30 cellular contexts compared by ENCODE assay signal in the genomic region with DNA sequence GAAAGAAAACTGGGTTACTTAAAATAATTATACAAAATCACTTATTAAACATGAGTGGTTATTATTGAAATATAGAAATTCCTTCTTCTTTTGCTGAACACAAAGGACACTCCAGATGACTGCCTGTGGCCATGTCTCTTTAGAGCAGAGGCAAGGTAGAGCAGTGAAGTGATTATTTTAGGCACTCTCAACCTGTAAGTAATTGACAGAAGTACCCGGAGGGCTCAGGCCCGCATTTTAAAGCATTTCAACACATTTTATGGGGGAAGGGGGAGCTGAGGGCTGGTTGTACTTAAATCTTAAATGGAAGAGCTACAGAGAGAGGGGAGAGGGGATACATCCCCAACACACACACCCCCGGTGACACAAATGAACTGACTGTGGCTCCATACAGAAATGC. TPM values are rescaled to one million over a fixed set of nuclear protein-coding genes. Genes with fewer than 3 reads are reported as not detected.
DNase-seq lines count a peak whose midpoint lies in the region; ATAC-seq and TF ChIP-seq lines count a peak whose summit lies in the region.
"Had no signal": no experiment of that assay in that cellular context is flagged by ENCODE, and none has a peak within 500 bp of the region (broad histone marks: within the 10 kb centered on the region; RNA-seq: fewer than 3 reads in every experiment).

No MANE protein-coding gene starts in this region.

- no peak overlapping the region for H3K9ac ChIP-seq in endodermal cell (ENCODE audit: extremely low read depth, low read length, poor library complexity, severe bottlenecking)
- H3K9ac ChIP-seq: BLaER1, SK-N-SH had no signal

- H3K4me1 Mint-ChIP-seq in endodermal cell (peaks cover 12% of the 10 kb centered on the region), mesothelial cell of epicardium (peaks cover 38% of the 10 kb centered on the region), type B pancreatic cell (ENCODE audit: unreplicated experiment) (peaks cover 18% of the 10 kb centered on the region)

- no peaks in the 10 kb centered on the region for H3K9me3 Mint-ChIP-seq in endodermal cell
- no peaks in the 10 kb centered on the region for H3K9me3 Mint-ChIP-seq in mesothelial cell of epicardium
- H3K9me3 Mint-ChIP-seq in type B pancreatic cell = no peaks in the 10 kb centered on the region
- H3K9me3 Mint-ChIP-seq: CD4-positive, CD25-positive, alpha-beta regulatory T cell had no signal

- H3K9me3 ChIP-seq in cardiac muscle cell (ENCODE audit: low read depth) (no peaks in the 10 kb centered on the region), heart right ventricle (no peaks in the 10 kb centered on the region), endodermal cell (ENCODE audit: control insufficient read depth, low read length) (no peaks in the 10 kb centered on the region)
- H3K9me3 ChIP-seq: BLaER1, SK-N-SH had no signal

- H3K27me3 Mint-ChIP-seq in endodermal cell (ENCODE audit: insufficient read depth) = no peaks in the 10 kb centered on the region
- no peaks in the 10 kb centered on the region for H3K27me3 Mint-ChIP-seq in mesothelial cell of epicardium (ENCODE audit: low read depth)
- no peaks in the 10 kb centered on the region for H3K27me3 Mint-ChIP-seq in type B pancreatic cell
- H3K27me3 Mint-ChIP-seq: CD4-positive, CD25-positive, alpha-beta regulatory T cell had no signal

- H3K27me3 ChIP-seq in cardiac muscle cell (no peaks in the 10 kb centered on the region), heart right ventricle (no peaks in the 10 kb centered on the region), endodermal cell (ENCODE audit: control insufficient read depth, insufficient read depth, low read length, poor library complexity, severe bottlenecking) (no peaks in the 10 kb centered on the region)
- H3K27me3 ChIP-seq: BLaER1 had no signal

- no peak overlapping the region for H3K4me3 ChIP-seq in cardiac muscle cell
- no peak overlapping the region for H3K4me3 ChIP-seq in heart right ventricle
- H3K4me3 ChIP-seq in endodermal cell (ENCODE audit: low read length) = no peak overlapping the region
- H3K4me3 ChIP-seq: BLaER1 had no signal

- TF ChIP-seq CTCF in cardiac muscle cell (IDR thresholded peaks at IDR 0.05; ENCODE audit: low read depth, low read length) = no peak
- no peak for TF ChIP-seq CTCF in heart right ventricle (IDR thresholded peaks at IDR 0.05)
- no peak for TF ChIP-seq CTCF in endodermal cell (conservative IDR thresholded peaks at IDR 0.05)
- no peak for TF ChIP-seq CTCF in mesothelial cell of epicardium (IDR thresholded peaks at IDR 0.05; ENCODE audit: unreplicated experiment)
- TF ChIP-seq CTCF in type B pancreatic cell (conservative IDR thresholded peaks at IDR 0.05) = no peak

- H3K36me3 Mint-ChIP-seq in endodermal cell (ENCODE audit: low read depth) = peaks cover 7% of the 10 kb centered on the region
- H3K36me3 Mint-ChIP-seq in mesothelial cell of epicardium = peaks cover 2% of the 10 kb centered on the region
- H3K36me3 Mint-ChIP-seq in type B pancreatic cell = peaks cover 9% of the 10 kb centered on the region
- H3K36me3 Mint-ChIP-seq: CD4-positive, CD25-positive, alpha-beta regulatory T cell had no signal

- 77 to 86% methylated on average over 3 of the region's 3 CpGs for WGBS in heart right ventricle, 2 donors
- 63 to 65% methylated on average over 2 to 3 of the region's 3 CpGs for WGBS in endodermal cell (ENCODE audit: insufficient coverage in 1 of 2, insufficient read length in 1 of 2), 2 experiments

- H3K4me3 Mint-ChIP-seq in endodermal cell = no peak overlapping the region
- no peak overlapping the region for H3K4me3 Mint-ChIP-seq in mesothelial cell of epicardium
- peak overlapping the region; percentile 19 for H3K4me3 Mint-ChIP-seq in type B pancreatic cell
- H3K4me3 Mint-ChIP-seq: CD4-positive, CD25-positive, alpha-beta regulatory T cell had no signal

- H3K27ac Mint-ChIP-seq in endodermal cell (peak overlapping the region; percentile 77), mesothelial cell of epicardium (peak overlapping the region; percentile 79), type B pancreatic cell (peak overlapping the region; percentile 88)

- H3K4me1 ChIP-seq in cardiac muscle cell (ENCODE audit: low read depth) (peaks cover 8% of the 10 kb centered on the region), heart right ventricle (no peaks in the 10 kb centered on the region), endodermal cell (ENCODE audit: control insufficient read depth, insufficient read depth, low read length) (peaks cover 2% of the 10 kb centered on the region)
- H3K4me1 ChIP-seq: BLaER1 had no signal

- peak overlapping the region; percentile 65 for H3K27ac ChIP-seq in cardiac muscle cell
- no peak overlapping the region for H3K27ac ChIP-seq in heart right ventricle
- H3K27ac ChIP-seq in endodermal cell (ENCODE audit: low read depth, low read length) = no peak overlapping the region
- H3K27ac ChIP-seq: BLaER1 had no signal

- no peak for DNase-seq in cardiac muscle cell (ENCODE audit: low read depth in 1 of 2, low spot score in 1 of 2)
- no peak for DNase-seq in heart right ventricle
- DNase-seq in endodermal cell = no peak
- no peak for DNase-seq in mesothelial cell of epicardium (ENCODE audit: low spot score in 2 of 2, unreplicated experiment in 2 of 2)
- DNase-seq in type B pancreatic cell (ENCODE audit: extremely low spot score, unreplicated experiment) = no peak
- DNase-seq in SIG-M5 (lab: John Stamatoyannopoulos, UW) = no peak
- no peak for DNase-seq in NCI-H1694 (lab: John Stamatoyannopoulos, UW)
- DNase-seq: CD4-positive, CD25-positive, alpha-beta regulatory T cell; DMS153; DND-41; IMR-90; KG1; NCI-H1048; NCI-H1417; NCI-H1694 treated with DMSO at 0.1 percent for 48 hours; NCI-H2081; NCI-H2171 treated with DMSO at 0.1 percent for 48 hours; NCI-H446; NCI-H524 treated with DMSO at 0.1 percent for 48 hours; NCI-H774; NK-92 treated with Interleukin-12 subunit alpha and Interleukin-12 subunit beta, amount 100 ng/mL, for 24 hours; SHP77 treated with DMSO at 0.1 percent for 48 hours; SK-N-SH; SW 1271 had no signal

- no peak for ATAC-seq in heart right ventricle
- ATAC-seq in HG02642 (IDR thresholded peaks at IDR 0.05; ENCODE audit: poor library complexity, unreplicated experiment) = no peak
- ATAC-seq: Panc1 had no signal

- H3K36me3 ChIP-seq in cardiac muscle cell (peaks cover 4% of the 10 kb centered on the region), heart right ventricle (peaks cover 0 to 48% (median 9%) of the 10 kb centered on the region in 9 donors), endodermal cell (ENCODE audit: control insufficient read depth, insufficient read depth, low read length) (no peaks in the 10 kb centered on the region)
- H3K36me3 ChIP-seq: BLaER1 had no signal

- intact Hi-C loops in heart right ventricle (cut with DNase I) = no loop called here

RNA-seq across cellular contexts. Expression of a gene that starts 10.2 kb away (rescaled TPM):
- total RNA-seq in cardiac muscle cell (16.9 and 18.5 TPM in 2 replicates), heart right ventricle (1 to 10 TPM; 5.3 to 9.6 (median 7.7) TPM), endodermal cell (10 to 100 TPM in 1 of 2 donors, 1 to 10 TPM in 1; 9.6 to 10.5 TPM), mesothelial cell of epicardium (7.0 to 8.9 TPM (median 7.3 TPM) in 3 replicates), type B pancreatic cell (ENCODE audit: low replicate concordance) (12.4 and 15.3 TPM in 2 replicates)
- polyA plus RNA-seq in cardiac muscle cell (19.5 and 22.0 TPM in 2 replicates), heart right ventricle (1 to 10 TPM; 2.1 to 9.2 TPM)
- polyA plus RNA-seq in endodermal cell (2013, experiment 1 of 2) = 11.8 TPM
- 11.6 TPM for polyA plus RNA-seq in endodermal cell (2013, experiment 2 of 2)
- total RNA-seq: CD4-positive, CD25-positive, alpha-beta regulatory T cell had no signal

RNA-seq across cellular contexts. Expression of a gene that starts 24.1 kb away (rescaled TPM):
- 83.5 and 134 TPM in 2 replicates for total RNA-seq in cardiac muscle cell
- polyA plus RNA-seq in cardiac muscle cell = 143 and 166 TPM in 2 replicates
- total RNA-seq in heart right ventricle = 100 to 1,000 TPM in 6 of 10 donors, 10 to 100 TPM in 4; 86.1 to 118 (median 104) TPM
- 100 to 1,000 TPM; 162 to 505 TPM for polyA plus RNA-seq in heart right ventricle
- 100 to 1,000 TPM; 107 to 111 TPM for total RNA-seq in endodermal cell
- polyA plus RNA-seq in endodermal cell (2013, experiment 1 of 2) = 103 TPM
- polyA plus RNA-seq in endodermal cell (2013, experiment 2 of 2) = 109 TPM
- 48.0 to 55.5 TPM (median 53.6 TPM) in 3 replicates for total RNA-seq in mesothelial cell of epicardium
- total RNA-seq in type B pancreatic cell (ENCODE audit: low replicate concordance) = 69.4 and 69.5 TPM in 2 replicates

RNA-seq across cellular contexts. Expression of a gene that starts 42.3 kb away (rescaled TPM):
- total RNA-seq in cardiac muscle cell (15.9 and 20.6 TPM in 2 replicates), heart right ventricle (10 to 100 TPM; 35.2 to 69.6 (median 44.7) TPM), endodermal cell (10 to 100 TPM; 37.5 to 45.6 TPM), mesothelial cell of epicardium (24.7 to 26.1 TPM (median 26.0 TPM) in 3 replicates), type B pancreatic cell (ENCODE audit: low replicate concordance) (32.3 and 36.4 TPM in 2 replicates)
- polyA plus RNA-seq in cardiac muscle cell (70.7 and 75.7 TPM in 2 replicates), heart right ventricle (10 to 100 TPM; 78.4 to 82.6 TPM)
- 31.2 TPM for polyA plus RNA-seq in endodermal cell (2013, experiment 1 of 2)
- polyA plus RNA-seq in endodermal cell (2013, experiment 2 of 2) = 32.0 TPM

RNA-seq across cellular contexts. Expression of a gene that starts 42.7 kb away (rescaled TPM):
- total RNA-seq in cardiac muscle cell = 5.8 and 6.0 TPM in 2 replicates
- 3.3 and 4.8 TPM in 2 replicates for polyA plus RNA-seq in cardiac muscle cell
- 10 to 100 TPM in 1 of 10 donors, 1 to 10 TPM in 9; 1.8 to 13.9 (median 4.5) TPM for total RNA-seq in heart right ventricle
- polyA plus RNA-seq in heart right ventricle = 1 to 10 TPM; 2.0 to 4.2 TPM
- total RNA-seq in endodermal cell = 1 to 10 TPM; 1.5 TPM
- 0.50 TPM for polyA plus RNA-seq in endodermal cell (2013, experiment 1 of 2)
- 0.17 TPM for polyA plus RNA-seq in endodermal cell (2013, experiment 2 of 2)
- 2.5 to 4.0 TPM (median 2.8 TPM) in 3 replicates for total RNA-seq in mesothelial cell of epicardium
- total RNA-seq in type B pancreatic cell (ENCODE audit: low replicate concordance) = 2.1 and 10.6 TPM in 2 replicates
- total RNA-seq: A172, IMR-90, OCI-LY7 had no signal
- polyA plus RNA-seq: AG04450, IMR-90, SK-N-SH had no signal

RNA-seq across cellular contexts. Expression of a gene that starts 54.3 kb away (rescaled TPM):
- total RNA-seq in cardiac muscle cell = 37.0 and 38.5 TPM in 2 replicates
- polyA plus RNA-seq in cardiac muscle cell = 43.9 and 51.1 TPM in 2 replicates
- total RNA-seq in heart right ventricle = 10 to 100 TPM; 45.2 to 81.6 (median 60.8) TPM
- polyA plus RNA-seq in heart right ventricle = 10 to 100 TPM; 15.5 to 29.3 TPM
- total RNA-seq in endodermal cell = 10 to 100 TPM; 19.4 to 32.4 TPM
- 39.4 TPM for polyA plus RNA-seq in endodermal cell (2013, experiment 1 of 2)
- 38.5 TPM for polyA plus RNA-seq in endodermal cell (2013, experiment 2 of 2)
- total RNA-seq in mesothelial cell of epicardium = 40.1 to 43.6 TPM (median 42.7 TPM) in 3 replicates
- 58.5 and 59.5 TPM in 2 replicates for total RNA-seq in type B pancreatic cell (ENCODE audit: low replicate concordance)
